10 cellular contexts compared by ENCODE assay signal in genomic region chr17:7475764-7476422, GRCh38. TPM values are rescaled to one million over a fixed set of nuclear protein-coding genes. Genes with fewer than 3 reads are reported as not detected.
DNase-seq lines count a peak whose midpoint lies in the region; ATAC-seq and TF ChIP-seq lines count a peak whose summit lies in the region.
"Had no signal": no experiment of that assay in that cellular context is flagged by ENCODE, and none has a peak within 500 bp of the region (broad histone marks: within the 10 kb centered on the region; RNA-seq: fewer than 3 reads in every experiment).

No MANE protein-coding gene starts in this region.

- no peak overlapping the region for H4K91ac ChIP-seq in mesenchymal stem cell (ENCODE audit: low read length)

- no peaks in the 10 kb centered on the region for H3K9me3 ChIP-seq in mesenchymal stem cell (ENCODE audit: control insufficient read depth, low read length)

- H2AFZ ChIP-seq in mesenchymal stem cell (ENCODE audit: low read depth, low read length), result no peak overlapping the region

- H3K4me2 ChIP-seq in mesenchymal stem cell (ENCODE audit: low read length, poor library complexity, severe bottlenecking), result no peak overlapping the region

- H3K23ac ChIP-seq in mesenchymal stem cell (ENCODE audit: low read length in 2 of 2), result no peak overlapping the region

- peak overlapping the region; percentile 94 for H3K9ac ChIP-seq in mesenchymal stem cell (ENCODE audit: low read length)

- H3K36me3 ChIP-seq in mesenchymal stem cell (ENCODE audit: control insufficient read depth in 1 of 2, insufficient read depth in 2 of 2, low read depth in 1 of 2, low read length in 2 of 2) (peaks cover 0 to 5% of the 10 kb centered on the region in 2 experiments), urinary bladder (ENCODE audit: insufficient read depth) (no peaks in the 10 kb centered on the region)

- peaks cover 5% of the 10 kb centered on the region for H3K79me1 ChIP-seq in mesenchymal stem cell (replicated peaks; ENCODE audit: low read length, poor library complexity, severe bottlenecking)

- no peaks in the 10 kb centered on the region for H3K27me3 Mint-ChIP-seq in activated T-cell treated with anti-CD3 and anti-CD28 coated beads, Interleukin-2, amount 50 U/mL, for 72 hours (ENCODE audit: low read depth)

- H2BK12ac ChIP-seq in mesenchymal stem cell (ENCODE audit: low read length in 2 of 2), result peak overlapping the region in 1 of 2 experiments; percentile 49

- peak overlapping the region; percentile 41 to 84 for H3K4me3 Mint-ChIP-seq in activated T-cell treated with anti-CD3 and anti-CD28 coated beads, Interleukin-2, amount 50 U/mL, for 72 hours

- no peak for ATAC-seq in activated T-cell treated with anti-CD3 and anti-CD28 coated beads, Interleukin-2, amount 50 U/mL, for 72 hours (replicated peaks in 1 of 2)
- ATAC-seq in HG02852 (IDR thresholded peaks at IDR 0.05; ENCODE audit: unreplicated experiment), result no peak
- no peak for ATAC-seq in HG03378 (IDR thresholded peaks at IDR 0.05; ENCODE audit: unreplicated experiment)

- H3K18ac ChIP-seq in mesenchymal stem cell (ENCODE audit: low read depth in 1 of 2, low read length in 2 of 2), result peak overlapping the region in 1 of 2 experiments; percentile 23

- WGBS in mesenchymal stem cell, result 91% methylated on average over 15 of the region's 15 CpGs
- 44% methylated on average over 15 of the region's 15 CpGs for WGBS in urinary bladder

- H3K4ac ChIP-seq in mesenchymal stem cell (ENCODE audit: low read depth in 1 of 2, low read length in 2 of 2), result no peak overlapping the region

- peaks cover 37% of the 10 kb centered on the region for H3K4me1 ChIP-seq in mesenchymal stem cell (ENCODE audit: control insufficient read depth, insufficient read depth, low read depth, low read length)
- no peaks in the 10 kb centered on the region for H3K4me1 ChIP-seq in urinary bladder (ENCODE audit: insufficient read depth)

- peak overlapping the region; percentile 31 for H3K27ac Mint-ChIP-seq in activated T-cell treated with anti-CD3 and anti-CD28 coated beads, Interleukin-2, amount 50 U/mL, for 72 hours

- H2BK120ac ChIP-seq in mesenchymal stem cell (ENCODE audit: low read depth, low read length), result no peak overlapping the region

- H3K4me1 Mint-ChIP-seq in activated T-cell treated with anti-CD3 and anti-CD28 coated beads, Interleukin-2, amount 50 U/mL, for 72 hours (ENCODE audit: low read depth), result peaks cover 58% of the 10 kb centered on the region

- H2BK5ac ChIP-seq in mesenchymal stem cell (ENCODE audit: low read depth, low read length, poor library complexity, severe bottlenecking), result no peak overlapping the region

- H2BK15ac ChIP-seq in mesenchymal stem cell (ENCODE audit: low read depth, poor library complexity, severe bottlenecking), result no peak overlapping the region

- peak overlapping the region; percentile 33 to 100 for H3K27ac ChIP-seq in coronary artery
- peak overlapping the region; percentile 28 for H3K27ac ChIP-seq in mesenchymal stem cell (ENCODE audit: low read length, poor library complexity, severe bottlenecking)
- H3K27ac ChIP-seq in urinary bladder (ENCODE audit: low read depth), result peak overlapping the region; percentile 31

- no peak for TF ChIP-seq CTCF in coronary artery (IDR thresholded peaks at IDR 0.05)

- no peaks in the 10 kb centered on the region for H3K27me3 ChIP-seq in mesenchymal stem cell (ENCODE audit: control insufficient read depth in 1 of 2, insufficient read depth in 1 of 2, low read length in 2 of 2)

- no peak overlapping the region for H4K8ac ChIP-seq in mesenchymal stem cell (ENCODE audit: low read length)

- H3K36me3 Mint-ChIP-seq in activated T-cell treated with anti-CD3 and anti-CD28 coated beads, Interleukin-2, amount 50 U/mL, for 72 hours (ENCODE audit: insufficient read depth in 2 of 2), result peaks cover 0 to 3% of the 10 kb centered on the region in 2 donors

- peak overlapping the region; percentile 96 for H3K4me3 ChIP-seq in coronary artery
- H3K4me3 ChIP-seq in mesenchymal stem cell (ENCODE audit: insufficient read depth in 1 of 2, low read depth in 1 of 2, low read length in 2 of 2), result peak overlapping the region in 1 of 2 experiments; percentile 90
- H3K4me3 ChIP-seq in urinary bladder (ENCODE audit: low read depth, low read length), result no peak overlapping the region

- no peaks in the 10 kb centered on the region for H3K9me3 Mint-ChIP-seq in activated T-cell treated with anti-CD3 and anti-CD28 coated beads, Interleukin-2, amount 50 U/mL, for 72 hours

- H3K14ac ChIP-seq in mesenchymal stem cell (ENCODE audit: low read length in 2 of 2), result peak overlapping the region in 1 of 2 experiments; percentile 68

- no peak for DNase-seq in activated T-cell treated with anti-CD3 and anti-CD28 coated beads, Interleukin-2, amount 50 U/mL, for 72 hours
- no peak for DNase-seq in activated T-cell treated with anti-CD3 and anti-CD28 coated beads, Interleukin-2, amount 50 U/mL, for 1 hour
- no peak for DNase-seq in coronary artery (ENCODE audit: low spot score)
- peak; percentile 54 for DNase-seq in mesenchymal stem cell
- DNase-seq in occipital lobe (lab: John Stamatoyannopoulos, UW), result no peak
- DNase-seq: COR-L47, Kasumi-1 had no signal

- peak overlapping the region; percentile 17 for H2AK5ac ChIP-seq in mesenchymal stem cell (ENCODE audit: low read length, severe bottlenecking)

RNA-seq across cellular contexts. Expression of gene ZBTB4, which starts 3.5 kb away (rescaled TPM):
- total RNA-seq in activated T-cell treated with anti-CD3 and anti-CD28 coated beads, Interleukin-2, amount 50 U/mL, for 72 hours, result 10 to 100 TPM; 28.5 to 29.0 TPM
- 38.6 TPM for polyA plus RNA-seq in mesenchymal stem cell (2013, experiment 1 of 2)
- 37.3 TPM for polyA plus RNA-seq in mesenchymal stem cell (2013, experiment 2 of 2)
- total RNA-seq in urinary bladder (21.1 TPM), occipital lobe (17.6 TPM)
- polyA plus RNA-seq in urinary bladder, result 76.2 TPM

RNA-seq across cellular contexts. Expression of gene SLC35G6, which starts 5.4 kb away (rescaled TPM):
- total RNA-seq in activated T-cell treated with anti-CD3 and anti-CD28 coated beads, Interleukin-2, amount 50 U/mL, for 72 hours, result under 1 TPM in 1 of 2 donors, not detected in 1; 0.25 TPM
- polyA plus RNA-seq in mesenchymal stem cell (2013, experiment 1 of 2), result not detected
- not detected for polyA plus RNA-seq in mesenchymal stem cell (2013, experiment 2 of 2)
- total RNA-seq in urinary bladder (not detected), occipital lobe (not detected)
- polyA plus RNA-seq in urinary bladder, result not detected

RNA-seq across cellular contexts. Expression of gene POLR2A, which starts 8.3 kb away (rescaled TPM):
- 100 to 1,000 TPM; 211 to 249 TPM for total RNA-seq in activated T-cell treated with anti-CD3 and anti-CD28 coated beads, Interleukin-2, amount 50 U/mL, for 72 hours
- 41.8 TPM for polyA plus RNA-seq in mesenchymal stem cell (2013, experiment 1 of 2)
- 35.6 TPM for polyA plus RNA-seq in mesenchymal stem cell (2013, experiment 2 of 2)
- total RNA-seq in urinary bladder, result 52.3 TPM
- polyA plus RNA-seq in urinary bladder, result 32.2 TPM
- 54.6 TPM for total RNA-seq in occipital lobe

RNA-seq across cellular contexts. Expression of gene CHRNB1, which starts 31.0 kb away (rescaled TPM):
- total RNA-seq in activated T-cell treated with anti-CD3 and anti-CD28 coated beads, Interleukin-2, amount 50 U/mL, for 72 hours, result 10 to 100 TPM; 25.5 to 26.8 TPM
- 7.3 TPM for polyA plus RNA-seq in mesenchymal stem cell (2013, experiment 1 of 2)
- polyA plus RNA-seq in mesenchymal stem cell (2013, experiment 2 of 2), result 7.0 TPM
- total RNA-seq in urinary bladder (10.7 TPM), occipital lobe (17.2 TPM)
- polyA plus RNA-seq in urinary bladder, result 15.4 TPM

RNA-seq across cellular contexts. Expression of gene FGF11, which starts 36.6 kb away (rescaled TPM):
- total RNA-seq in activated T-cell treated with anti-CD3 and anti-CD28 coated beads, Interleukin-2, amount 50 U/mL, for 72 hours, result 1 to 10 TPM; 4.9 to 5.3 TPM
- polyA plus RNA-seq in mesenchymal stem cell (2013, experiment 1 of 2), result 0.70 TPM
- 0.82 TPM for polyA plus RNA-seq in mesenchymal stem cell (2013, experiment 2 of 2)
- 2.1 TPM for total RNA-seq in urinary bladder
- polyA plus RNA-seq in urinary bladder, result 0.95 TPM
- total RNA-seq in occipital lobe, result 18.2 TPM
